22 cellular contexts compared by ENCODE assay signal in the genomic region with DNA sequence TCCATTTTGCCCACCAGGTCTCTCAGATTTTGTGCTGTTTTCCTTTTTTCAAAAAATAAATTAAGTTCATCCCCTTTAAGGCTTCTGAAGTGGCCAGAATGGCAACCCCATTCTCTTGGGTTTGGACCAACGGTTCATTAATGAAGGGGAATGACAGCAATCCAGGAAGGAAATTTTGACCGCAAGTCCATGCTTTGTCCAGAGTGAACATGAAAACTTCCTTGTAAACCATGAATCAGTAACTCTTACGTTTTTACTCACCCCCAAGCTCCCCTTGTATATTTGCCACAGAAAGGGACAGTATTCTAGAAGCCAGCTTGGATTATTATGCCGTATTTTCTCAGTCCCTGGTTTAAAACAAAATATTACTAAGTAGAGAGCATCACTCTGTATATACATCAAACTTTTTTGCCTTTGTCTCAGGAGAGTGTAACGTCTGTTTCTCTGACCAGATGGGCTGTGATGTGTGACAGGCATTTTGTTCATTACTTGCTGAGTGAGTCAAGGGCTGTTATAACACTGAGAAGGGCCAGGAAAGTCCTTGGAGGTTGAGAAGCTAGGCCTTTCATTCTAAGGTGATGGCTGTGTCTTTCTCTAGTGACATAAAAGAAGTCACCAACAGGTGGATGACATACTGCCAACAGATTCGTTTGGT.
DNase-seq lines count a peak whose midpoint lies in the region; ATAC-seq, FAIRE-seq and TF ChIP-seq lines count a peak whose summit lies in the region.
"Had no signal": no experiment of that assay in that cellular context is flagged by ENCODE, and none has a peak within 500 bp of the region (broad histone marks: within the 10 kb centered on the region; RNA-seq: fewer than 3 reads in every experiment).

No MANE protein-coding gene starts in this region.

- DNase-seq in activated CD4-positive, alpha-beta T cell treated with anti-CD3 and anti-CD28 coated beads for 36 hours = no peak
- DNase-seq in activated CD4-positive, alpha-beta T cell treated with anti-CD3 and anti-CD28 coated beads, Interleukin-2, amount 10 ng/mL, durations not matched to agents 7 days and 5 days = no peak
- DNase-seq in dermis blood vessel endothelial cell (peak; percentile 40), glutamatergic neuron (no peak), kidney (no peak), NOMO-1 treated with dmso at 0.1 percent for 144 hours (lab: John Stamatoyannopoulos, UW; ENCODE audit: unreplicated experiment) (no peak), ureter (ENCODE audit: low spot score) (no peak)
- DNase-seq: C1 segment of cervical spinal cord; DMS 273 treated with DMSO at 0.1 percent for 48 hours; GM23248; HCEC 1CT; KG1; NCI-H1436; NCI-H2029; NCI-H2171; NCI-H446; NCI-H69; NK-92 treated with Interleukin-12 subunit alpha and Interleukin-12 subunit beta, amount 100 ng/mL, for 24 hours; SJCRH30 had no signal

- no peak overlapping the region for H3K4me3 ChIP-seq in kidney (ENCODE audit: low read length in 2 of 2)
- H3K4me3 ChIP-seq: GM23248, SJCRH30 had no signal

- peaks cover 34% of the 10 kb centered on the region for H3K36me3 Mint-ChIP-seq in activated CD4-positive, alpha-beta T cell treated with anti-CD3 and anti-CD28 coated beads for 36 hours (ENCODE audit: low read depth)
- peaks cover 53% of the 10 kb centered on the region for H3K36me3 Mint-ChIP-seq in activated CD4-positive, alpha-beta T cell treated with anti-CD3 and anti-CD28 coated beads, Interleukin-2, amount 10 ng/mL, durations not matched to agents 7 days and 5 days (ENCODE audit: low read depth)
- H3K36me3 Mint-ChIP-seq in glutamatergic neuron (ENCODE audit: unreplicated experiment) = no peaks in the 10 kb centered on the region

- no peak overlapping the region for H3K9ac ChIP-seq in kidney (ENCODE audit: low read length in 2 of 2)
- H3K9ac ChIP-seq: GM23248 had no signal

- H3K4me3 Mint-ChIP-seq in activated CD4-positive, alpha-beta T cell treated with anti-CD3 and anti-CD28 coated beads for 36 hours = no peak overlapping the region
- H3K4me3 Mint-ChIP-seq in activated CD4-positive, alpha-beta T cell treated with anti-CD3 and anti-CD28 coated beads, Interleukin-2, amount 10 ng/mL, durations not matched to agents 7 days and 5 days = no peak overlapping the region
- no peak overlapping the region for H3K4me3 Mint-ChIP-seq in glutamatergic neuron (ENCODE audit: unreplicated experiment)

- no peaks in the 10 kb centered on the region for H3K9me3 Mint-ChIP-seq in activated CD4-positive, alpha-beta T cell treated with anti-CD3 and anti-CD28 coated beads for 36 hours (ENCODE audit: low read depth)
- no peaks in the 10 kb centered on the region for H3K9me3 Mint-ChIP-seq in activated CD4-positive, alpha-beta T cell treated with anti-CD3 and anti-CD28 coated beads, Interleukin-2, amount 10 ng/mL, durations not matched to agents 7 days and 5 days
- H3K9me3 Mint-ChIP-seq in glutamatergic neuron (ENCODE audit: unreplicated experiment) = no peaks in the 10 kb centered on the region

- H3K4me1 Mint-ChIP-seq in activated CD4-positive, alpha-beta T cell treated with anti-CD3 and anti-CD28 coated beads for 36 hours = peaks cover 32% of the 10 kb centered on the region
- peaks cover 36% of the 10 kb centered on the region for H3K4me1 Mint-ChIP-seq in activated CD4-positive, alpha-beta T cell treated with anti-CD3 and anti-CD28 coated beads, Interleukin-2, amount 10 ng/mL, durations not matched to agents 7 days and 5 days
- peaks cover 36% of the 10 kb centered on the region for H3K4me1 Mint-ChIP-seq in glutamatergic neuron (ENCODE audit: low read depth, unreplicated experiment)

- ATAC-seq in activated CD4-positive, alpha-beta T cell treated with anti-CD3 and anti-CD28 coated beads for 36 hours = peak; percentile 19
- ATAC-seq in HG02588 (IDR thresholded peaks at IDR 0.05; ENCODE audit: unreplicated experiment) = no peak

- TF ChIP-seq CTCF in glutamatergic neuron (IDR thresholded peaks at IDR 0.05; ENCODE audit: partially characterized antibody, unreplicated experiment) = no peak
- TF ChIP-seq CTCF in kidney (IDR thresholded peaks at IDR 0.05; ENCODE audit: borderline replicate concordance, extremely low read depth, insufficient read depth) = no peak

- intact Hi-C loops in activated CD4-positive, alpha-beta T cell treated with anti-CD3 and anti-CD28 coated beads for 36 hours (cut with DNase I, micrococcal nuclease) = no loop called here
- intact Hi-C loops in kidney (cut with DNase I) = no loop called here

- CTCF ChIA-PET in activated CD4-positive, alpha-beta T cell treated with anti-CD3 and anti-CD28 coated beads for 36 hours (lab: Charles Lee) = interaction anchor here (0.6 to 1.0 kb wide), 2 partner anchors 10 to 15 kb away, joined by 3 read pairs; no protein-coding TSS in a partner anchor
- CTCF ChIA-PET in activated CD4-positive, alpha-beta T cell treated with anti-CD3 and anti-CD28 coated beads, Interleukin-2, amount 10 ng/mL, durations not matched to agents 7 days and 5 days (lab: Charles Lee) = interaction anchor here (1.4 kb wide), 1 partner anchor 107 kb away, joined by 4 read pairs; no protein-coding TSS in a partner anchor

- no peaks in the 10 kb centered on the region for H3K9me3 ChIP-seq in kidney (ENCODE audit: control insufficient read depth in 1 of 2, low read length in 2 of 2)
- H3K9me3 ChIP-seq: SJCRH30 had no signal

- no peaks in the 10 kb centered on the region for H3K27me3 Mint-ChIP-seq in activated CD4-positive, alpha-beta T cell treated with anti-CD3 and anti-CD28 coated beads for 36 hours
- H3K27me3 Mint-ChIP-seq in activated CD4-positive, alpha-beta T cell treated with anti-CD3 and anti-CD28 coated beads, Interleukin-2, amount 10 ng/mL, durations not matched to agents 7 days and 5 days = no peaks in the 10 kb centered on the region
- H3K27me3 Mint-ChIP-seq in glutamatergic neuron (ENCODE audit: unreplicated experiment) = no peaks in the 10 kb centered on the region

- POLR2A ChIA-PET in activated CD4-positive, alpha-beta T cell treated with anti-CD3 and anti-CD28 coated beads for 36 hours (lab: Charles Lee) = no interaction called here
- POLR2A ChIA-PET in activated CD4-positive, alpha-beta T cell treated with anti-CD3 and anti-CD28 coated beads, Interleukin-2, amount 10 ng/mL, durations not matched to agents 7 days and 5 days (lab: Charles Lee) = no interaction called here

- H3K27ac Mint-ChIP-seq in activated CD4-positive, alpha-beta T cell treated with anti-CD3 and anti-CD28 coated beads for 36 hours = no peak overlapping the region
- H3K27ac Mint-ChIP-seq in activated CD4-positive, alpha-beta T cell treated with anti-CD3 and anti-CD28 coated beads, Interleukin-2, amount 10 ng/mL, durations not matched to agents 7 days and 5 days = no peak overlapping the region
- peak overlapping the region; percentile 11 for H3K27ac Mint-ChIP-seq in glutamatergic neuron (ENCODE audit: unreplicated experiment)

- peaks cover 0 to 4% of the 10 kb centered on the region in 2 donors for H3K4me1 ChIP-seq in kidney (ENCODE audit: control insufficient read depth in 1 of 2, insufficient read depth in 1 of 2, low read depth in 1 of 2, low read length in 2 of 2)
- H3K4me1 ChIP-seq: SJCRH30 had no signal

- no peak overlapping the region for H3K27ac ChIP-seq in kidney (ENCODE audit: low read depth in 2 of 2, low read length in 2 of 2)
- H3K27ac ChIP-seq: 22Rv1, GM23248, RWPE1, SJCRH30 had no signal

- no peak for FAIRE-seq in kidney (lab: Jason Lieb, UNC)

- peaks cover 0 to 4% of the 10 kb centered on the region in 2 donors for H3K36me3 ChIP-seq in kidney (ENCODE audit: control insufficient read depth in 1 of 2, insufficient read depth in 2 of 2, low read length in 2 of 2)
- H3K36me3 ChIP-seq: SJCRH30 had no signal
